8 cellular contexts compared by ENCODE assay signal in the genomic region with DNA sequence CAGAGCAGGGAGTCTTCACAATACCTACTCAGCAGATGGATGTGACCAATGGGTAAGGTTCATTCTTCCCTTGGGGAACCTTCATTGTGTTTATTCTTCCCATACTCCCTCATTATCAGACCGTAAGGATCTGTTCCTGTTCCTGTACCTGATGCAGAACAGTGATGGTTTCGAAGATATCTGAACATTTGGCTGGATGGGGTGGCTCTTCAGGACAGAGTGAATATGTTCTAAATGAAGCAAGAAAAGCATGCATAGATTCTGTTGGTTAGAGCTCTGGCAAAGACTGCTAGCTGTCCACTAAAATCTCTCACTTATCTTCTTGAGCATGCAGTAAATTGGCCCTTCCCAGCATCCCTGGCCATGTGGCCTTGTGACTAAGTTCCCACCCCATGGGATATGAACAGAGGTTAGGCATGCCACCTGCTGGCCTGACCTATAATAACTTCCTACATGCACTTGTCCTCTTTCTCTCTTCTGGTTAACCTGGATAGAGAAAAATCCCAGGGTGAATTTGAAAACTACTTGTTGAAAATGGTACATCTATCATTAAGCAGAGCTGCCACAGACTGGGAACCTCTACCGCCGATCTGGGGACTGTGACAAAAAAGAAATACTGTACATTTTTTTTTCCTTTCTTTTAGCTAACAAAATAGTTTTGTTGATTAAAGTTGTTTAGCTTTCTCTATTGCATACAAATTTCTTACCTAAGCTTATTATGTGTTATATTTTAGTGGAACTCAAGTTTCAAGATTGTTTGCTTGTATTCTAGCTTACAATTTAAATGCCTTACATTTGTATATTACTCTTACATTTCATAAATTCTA.
DNase-seq lines count a peak whose midpoint lies in the region; ATAC-seq and TF ChIP-seq lines count a peak whose summit lies in the region.

No MANE protein-coding gene starts in this region.

- H3K36me3 ChIP-seq in BE2C (no peaks in the 10 kb centered on the region), endodermal cell (ENCODE audit: control insufficient read depth, insufficient read depth, low read length) (no peaks in the 10 kb centered on the region)

- H3K4me3 Mint-ChIP-seq in endodermal cell, result no peak overlapping the region

- H3K27me3 Mint-ChIP-seq in endodermal cell (ENCODE audit: insufficient read depth), result no peaks in the 10 kb centered on the region

- ATAC-seq in GM18870 (IDR thresholded peaks at IDR 0.05; ENCODE audit: unreplicated experiment), result peak; percentile 92
- peak; percentile 92 for ATAC-seq in HG03095 (IDR thresholded peaks at IDR 0.05; ENCODE audit: unreplicated experiment)

- H3K36me3 Mint-ChIP-seq in endodermal cell (ENCODE audit: low read depth), result no peaks in the 10 kb centered on the region

- TF ChIP-seq CTCF in BE2C (IDR thresholded peaks at IDR 0.05; ENCODE audit: low read depth, low read length) (peak; percentile 82), endodermal cell (conservative IDR thresholded peaks at IDR 0.05) (peak; percentile 87)

- WGBS in endodermal cell (ENCODE audit: insufficient coverage in 1 of 2, insufficient read length in 1 of 2), 2 experiments, result 81% methylated on average over 4 of the region's 4 CpGs; no CpG with 5 or more reads in 1 of the 2 experiments

- H3K4me3 ChIP-seq in BE2C (ENCODE audit: low read depth, low read length) (no peak overlapping the region), endodermal cell (ENCODE audit: low read length) (no peak overlapping the region)

- no peaks in the 10 kb centered on the region for H3K4me1 Mint-ChIP-seq in endodermal cell

- no peak overlapping the region for H3K9ac ChIP-seq in endodermal cell (ENCODE audit: extremely low read depth, low read length, poor library complexity, severe bottlenecking)

- DNase-seq in BE2C (peak; percentile 83), NCI-H345 treated with DMSO at 0.1 percent for 48 hours (lab: John Stamatoyannopoulos, UW; ENCODE audit: unreplicated experiment) (peak; percentile 2), endodermal cell (peak; percentile 89), midbrain (lab: John Stamatoyannopoulos, UW) (peak; percentile 48)
- peak; percentile 34 for DNase-seq in activated CD4-positive, alpha-beta T cell treated with anti-CD3 and anti-CD28 coated beads, Interleukin-2, amount 50 U/mL, for 4 hours
- DNase-seq in stimulated activated naive CD4-positive, alpha-beta T cell treated with Interleukin-2 at 50 U/mL for 16 hours (lab: John Stamatoyannopoulos, UW), result peak; percentile 9

- H3K27ac Mint-ChIP-seq in endodermal cell, result no peak overlapping the region

- H3K27me3 ChIP-seq in BE2C, result no peaks in the 10 kb centered on the region
- H3K27me3 ChIP-seq in endodermal cell (ENCODE audit: control insufficient read depth, insufficient read depth, low read length, poor library complexity, severe bottlenecking), result no peaks in the 10 kb centered on the region

- no peak overlapping the region for H3K27ac ChIP-seq in endodermal cell (ENCODE audit: low read depth, low read length)

- no peaks in the 10 kb centered on the region for H3K9me3 ChIP-seq in BE2C
- no peaks in the 10 kb centered on the region for H3K9me3 ChIP-seq in endodermal cell (ENCODE audit: control insufficient read depth, low read length)

- peaks cover 6% of the 10 kb centered on the region for H3K4me1 ChIP-seq in BE2C
- H3K4me1 ChIP-seq in endodermal cell (ENCODE audit: control insufficient read depth, insufficient read depth, low read length), result no peaks in the 10 kb centered on the region

- H3K9me3 Mint-ChIP-seq in endodermal cell, result no peaks in the 10 kb centered on the region

Comparison
In these comparisons a context has a peak if more than half of its experiments do, and no peak if none do; other contexts are left out.
1. DNase-seq: peak in every context shown above with its lines; median percentile 89 in endodermal cell; 83 in BE2C; 48 in midbrain; 34 in activated CD4-positive, alpha-beta T cell treated with anti-CD3 and anti-CD28 coated beads, Interleukin-2, amount 50 U/mL, for 4 hours; 9 in stimulated activated naive CD4-positive, alpha-beta T cell treated with Interleukin-2 at 50 U/mL for 16 hours; 2 in NCI-H345 treated with DMSO at 0.1 percent for 48 hours.